In the genomic region with DNA sequence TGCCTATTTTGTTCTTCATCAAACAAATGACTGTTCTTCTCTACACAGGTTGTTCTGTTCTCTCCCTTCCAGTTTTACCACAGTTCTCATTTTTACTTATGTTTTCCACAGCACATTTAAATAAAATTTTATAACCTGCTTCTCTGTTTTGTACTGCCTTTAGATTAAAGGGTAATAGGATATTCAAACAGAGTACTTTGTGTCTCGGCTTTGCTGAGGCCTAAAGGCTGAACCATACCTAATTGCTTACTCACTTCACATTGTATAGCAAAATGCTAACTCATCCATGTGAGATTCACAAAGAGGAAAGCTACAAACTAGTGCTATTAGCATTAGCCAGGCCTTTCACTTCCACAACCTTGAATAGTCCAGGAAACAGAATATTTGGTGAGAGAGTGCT, we compare ENCODE assay signal across 19 cellular contexts.
DNase-seq lines count a peak whose midpoint lies in the region; ATAC-seq lines count a peak whose summit lies in the region.
"Had no signal": no experiment of that assay in that cellular context is flagged by ENCODE, and none has a peak within 500 bp of the region (broad histone marks: within the 10 kb centered on the region; RNA-seq: fewer than 3 reads in every experiment).

No MANE protein-coding gene starts in this region.

- no peak for ATAC-seq in GM21786 (IDR thresholded peaks at IDR 0.05; ENCODE audit: unreplicated experiment)
- ATAC-seq: effector memory CD8-positive, alpha-beta T cell; heart right ventricle; PC-3; WTC11 had no signal

- DNase-seq in HT1080 (ENCODE audit: low read depth) (peak; percentile 12), astrocyte of the hippocampus (ENCODE audit: low read depth, low spot score) (peak; percentile 72), fibroblast of the conjunctiva (ENCODE audit: low read depth) (peak; percentile 12), retina (peak; percentile 28), midbrain (lab: John Stamatoyannopoulos, UW) (no peak), NCI-H524 treated with DMSO at 0.1 percent for 48 hours (lab: John Stamatoyannopoulos, UW) (no peak)
- DNase-seq in activated CD4-positive, CD25-positive, alpha-beta regulatory T cell treated with anti-CD3 and anti-CD28 coated beads, Interleukin-2, amount 50 U/mL, for 72 hours = no peak
- DNase-seq: activated gamma-delta T cell; C1 segment of cervical spinal cord; effector memory CD8-positive, alpha-beta T cell; H9; heart right ventricle; NCI-H1436 treated with DMSO at 0.1 percent for 48 hours; NCI-H510A treated with DMSO at 0.1 percent for 48 hours; PC-3; posterior cingulate gyrus; SW 1271 had no signal

Comparison
In these comparisons a context has a peak if more than half of its experiments do, and no peak if none do; other contexts are left out.
1. DNase-seq: peak in HT1080 (single experiment), astrocyte of the hippocampus (single experiment), fibroblast of the conjunctiva (single experiment) and retina (single experiment); none in midbrain (single experiment), activated CD4-positive, CD25-positive, alpha-beta regulatory T cell treated with anti-CD3 and anti-CD28 coated beads, Interleukin-2, amount 50 U/mL, for 72 hours (single experiment) and NCI-H524 treated with DMSO at 0.1 percent for 48 hours (single experiment).